In the genomic region with DNA sequence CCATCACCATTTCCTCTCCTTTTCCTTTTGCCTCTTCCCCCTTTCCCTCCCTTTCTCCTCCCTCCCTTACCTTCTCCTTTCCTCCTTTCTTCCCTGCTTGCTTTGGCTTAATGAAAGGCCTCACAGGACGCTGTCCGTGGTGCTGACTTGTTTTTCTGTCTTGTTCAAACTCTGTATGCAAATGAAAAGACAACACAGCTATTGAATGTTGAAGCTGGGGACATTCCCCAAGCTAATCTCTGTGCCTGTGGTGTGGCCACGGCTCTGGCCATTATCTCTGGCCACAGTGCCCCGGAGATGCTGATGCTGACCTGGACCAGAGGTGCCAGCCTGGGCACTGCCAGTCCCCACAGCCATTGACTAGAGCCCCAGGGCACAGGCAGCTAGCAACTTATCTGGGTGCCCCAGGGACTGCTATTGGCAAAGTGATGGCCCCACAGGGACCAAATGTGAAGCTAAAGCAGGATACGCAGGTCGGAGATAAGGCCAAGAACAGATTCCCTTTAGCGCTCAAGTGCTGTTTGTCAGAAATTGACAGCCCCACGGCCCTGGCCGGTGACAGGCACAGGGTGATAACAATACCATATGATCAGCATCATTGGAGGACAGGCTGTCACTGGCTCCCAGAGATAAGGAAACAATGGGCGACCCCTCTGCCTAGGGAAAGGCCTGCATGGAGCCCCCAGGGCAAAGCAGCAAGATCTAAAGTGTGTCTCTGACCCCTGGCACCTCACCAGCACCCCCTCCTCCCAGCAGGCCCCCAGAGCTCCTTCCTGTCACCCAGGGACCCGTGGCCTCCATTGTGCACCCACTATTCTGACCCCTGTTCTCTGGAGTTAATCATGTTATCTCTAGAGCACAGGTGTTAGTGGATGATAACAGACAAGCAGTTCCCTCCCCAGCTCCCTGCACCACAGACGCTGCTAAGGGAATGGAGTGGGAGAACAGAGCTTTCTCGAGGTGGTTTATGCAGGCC, we compare ENCODE assay signal across 8 cellular contexts. TPM values are rescaled to one million over a fixed set of nuclear protein-coding genes. Genes with fewer than 3 reads are reported as not detected.
DNase-seq lines count a peak whose midpoint lies in the region; TF ChIP-seq lines count a peak whose summit lies in the region.

No MANE protein-coding gene starts in this region.

- TF ChIP-seq CTCF in foreskin fibroblast (IDR thresholded peaks at IDR 0.05; ENCODE audit: low read depth, low read length), result no peak
- TF ChIP-seq CTCF in retinal pigment epithelial cell (conservative IDR thresholded peaks at IDR 0.05; ENCODE audit: low read depth, low read length), result no peak

- no peak overlapping the region for H3K4me3 ChIP-seq in MG63
- H3K4me3 ChIP-seq in foreskin fibroblast (ENCODE audit: low read depth in 1 of 2, low read length in 2 of 2), result no peak overlapping the region
- H3K4me3 ChIP-seq in retinal pigment epithelial cell (ENCODE audit: low read length), result no peak overlapping the region

- H3K9me3 ChIP-seq in MG63, result no peaks in the 10 kb centered on the region; the same call in 1 of the 2 replicates

- peaks cover 10% of the 10 kb centered on the region for H3K27me3 ChIP-seq in MG63

- H3K36me3 ChIP-seq in MG63, result no peaks in the 10 kb centered on the region

- DNase-seq in EH (ENCODE audit: low read depth) (peak; percentile 66), MG63 (peak; percentile 38), foreskin fibroblast (peak; percentile 44 to 82), retinal pigment epithelial cell (ENCODE audit: low read depth) (peak; percentile 27), NCI-H748 (lab: John Stamatoyannopoulos, UW; ENCODE audit: unreplicated experiment) (no peak), GM19240 (ENCODE audit: insufficient read length, low spot score) (no peak), GF-D8 (lab: John Stamatoyannopoulos, UW) (no peak)
- peak; percentile 49 for DNase-seq in activated CD8-positive, alpha-beta memory T cell treated with anti-CD3 and anti-CD28 coated beads, Interleukin-2, amount 50 U/mL, for 4 hours

RNA-seq across cellular contexts. Expression of a gene that starts 31.6 kb away (rescaled TPM):
- not detected in 2 replicates for total RNA-seq in MG63 (2014; rRNA removed; shearing (Covaris generic); ENCODE audit: low replicate concordance)

RNA-seq across cellular contexts. Expression of a gene that starts 55.5 kb away (rescaled TPM):
- total RNA-seq in MG63 (2014; rRNA removed; shearing (Covaris generic); ENCODE audit: low replicate concordance), result 9.8 and 16.4 TPM in 2 replicates

Comparison
In these comparisons a context has a peak if more than half of its experiments do, and no peak if none do; other contexts are left out.
1. DNase-seq: peak in EH (single experiment), MG63 (single experiment), activated CD8-positive, alpha-beta memory T cell treated with anti-CD3 and anti-CD28 coated beads, Interleukin-2, amount 50 U/mL, for 4 hours (single experiment), foreskin fibroblast (2 of 2) and retinal pigment epithelial cell (single experiment); none in NCI-H748 (single experiment), GM19240 (single experiment) and GF-D8 (single experiment).